ENCODE assay signal across 38 cellular contexts in the genomic region with DNA sequence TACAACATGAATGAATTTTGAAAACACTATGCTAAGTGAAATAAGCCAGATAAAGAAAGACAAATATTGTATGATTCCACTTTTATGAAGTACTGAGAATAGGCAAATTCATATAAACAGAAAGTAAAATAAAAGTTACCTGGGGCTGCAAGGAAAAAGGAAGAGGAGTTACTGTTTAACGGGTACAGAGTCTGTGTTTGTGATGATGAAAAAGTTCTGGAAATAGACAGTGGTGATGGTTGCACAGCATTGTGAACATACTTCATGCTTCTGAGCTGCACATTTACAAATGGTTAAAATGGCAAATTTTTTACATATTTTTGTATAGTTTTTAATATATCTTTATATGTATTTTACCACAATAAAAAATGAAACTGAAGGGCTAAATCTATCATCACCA.
"Had no signal": no experiment of that assay in that cellular context is flagged by ENCODE, and none has a peak within 500 bp of the region (broad histone marks: within the 10 kb centered on the region; RNA-seq: fewer than 3 reads in every experiment).

No MANE protein-coding gene starts in this region.

- H3K27me3 Mint-ChIP-seq: activated CD4-positive, alpha-beta memory T cell treated with anti-CD3 and anti-CD28 coated beads, Interleukin-2, amount 10 ng/mL, durations not matched to agents 7 days and 5 days; activated CD4-positive, alpha-beta T cell treated with anti-CD3 and anti-CD28 coated beads for 36 hours; activated CD4-positive, alpha-beta T cell treated with anti-CD3 and anti-CD28 coated beads, Interleukin-2, amount 10 ng/mL, durations not matched to agents 7 days and 5 days; activated naive CD4-positive, alpha-beta T cell treated with anti-CD3 and anti-CD28 coated beads, Interleukin-2, amount 50 U/mL, for 24 hours; activated naive CD8-positive, alpha-beta T cell treated with anti-CD3 and anti-CD28 coated beads for 36 hours; activated naive CD8-positive, alpha-beta T cell treated with anti-CD3 and anti-CD28 coated beads, Interleukin-2, amount 50 U/mL, for 24 hours; brain; central memory CD8-positive, alpha-beta T cell had no signal

- H3K36me3 Mint-ChIP-seq: activated naive CD4-positive, alpha-beta T cell treated with anti-CD3 and anti-CD28 coated beads, Interleukin-2, amount 50 U/mL, for 24 hours; brain; T-cell had no signal

- H3K9me3 ChIP-seq: adrenal gland, breast epithelium, esophagus squamous epithelium, gastroesophageal sphincter, heart right ventricle had no signal

- ATAC-seq: activated CD4-positive, alpha-beta T cell treated with anti-CD3 and anti-CD28 coated beads for 36 hours; activated naive CD8-positive, alpha-beta T cell treated with anti-CD3 and anti-CD28 coated beads, Interleukin-2, amount 50 U/mL, for 24 hours; activated T-cell treated with anti-CD3 and anti-CD28 coated beads, Interleukin-2, amount 50 U/mL, for 4 hours; effector memory CD8-positive, alpha-beta T cell; gastroesophageal sphincter; heart right ventricle; T-cell had no signal

- H3K9me3 Mint-ChIP-seq: activated CD4-positive, alpha-beta memory T cell treated with anti-CD3 and anti-CD28 coated beads, Interleukin-2, amount 10 ng/mL, durations not matched to agents 7 days and 5 days; activated CD4-positive, alpha-beta T cell treated with anti-CD3 and anti-CD28 coated beads, Interleukin-2, amount 10 ng/mL, durations not matched to agents 7 days and 5 days; activated naive CD4-positive, alpha-beta T cell treated with anti-CD3 and anti-CD28 coated beads for 36 hours; activated naive CD4-positive, alpha-beta T cell treated with anti-CD3 and anti-CD28 coated beads, Interleukin-2, amount 50 U/mL, for 24 hours; activated naive CD8-positive, alpha-beta T cell treated with anti-CD3 and anti-CD28 coated beads for 36 hours; activated naive CD8-positive, alpha-beta T cell treated with anti-CD3 and anti-CD28 coated beads, Interleukin-2, amount 50 U/mL, for 24 hours; activated T-cell treated with anti-CD3 and anti-CD28 coated beads, Interleukin-2, amount 50 U/mL, for 4 hours; activated T-helper 1 cell treated with anti-CD3 and anti-CD28 coated beads, Interleukin-12 subunit alpha, Interleukin-12 subunit beta, Interleukin-2, Interleukin-4 antibody, amounts not matched to agents 30 ng/mL and 10 ng/mL and 1 ng/mL, durations not matched to agents 14 hours and 24 hours and 36 hours; activated T-helper 2 cell treated with anti-CD3 and anti-CD28 coated beads, Interferon-gamma antibody, Interleukin-2, Interleukin-4, amounts not matched to agents 10 μg/mL and 5 μg/mL and 100 μg/mL, durations not matched to agents 14 hours and 24 hours and 36 hours; brain; central memory CD8-positive, alpha-beta T cell; effector memory CD8-positive, alpha-beta T cell; T-cell; T-helper 1 cell treated with Interleukin-12 subunit alpha and Interleukin-12 subunit beta and Interleukin-4 antibody, amounts not matched to agents 30 μg/mL and 1 μg/mL, for 36 hours; T-helper 2 cell treated with Interferon-gamma antibody and Interleukin-4, amounts not matched to agents 5 μg/mL and 100 μg/mL, for 36 hours had no signal

- H3K27ac Mint-ChIP-seq: activated CD4-positive, alpha-beta memory T cell treated with anti-CD3 and anti-CD28 coated beads, Interleukin-2, amount 10 ng/mL, durations not matched to agents 7 days and 5 days; activated CD4-positive, alpha-beta T cell treated with anti-CD3 and anti-CD28 coated beads for 36 hours; activated CD4-positive, alpha-beta T cell treated with anti-CD3 and anti-CD28 coated beads, Interleukin-2, amount 10 ng/mL, durations not matched to agents 7 days and 5 days; activated naive CD4-positive, alpha-beta T cell treated with anti-CD3 and anti-CD28 coated beads for 36 hours; activated naive CD4-positive, alpha-beta T cell treated with anti-CD3 and anti-CD28 coated beads, Interleukin-2, amount 50 U/mL, for 24 hours; activated naive CD8-positive, alpha-beta T cell treated with anti-CD3 and anti-CD28 coated beads for 36 hours; activated naive CD8-positive, alpha-beta T cell treated with anti-CD3 and anti-CD28 coated beads, Interleukin-2, amount 50 U/mL, for 24 hours; activated T-helper 1 cell treated with anti-CD3 and anti-CD28 coated beads, Interleukin-12 subunit alpha, Interleukin-12 subunit beta, Interleukin-2, Interleukin-4 antibody, amounts not matched to agents 30 ng/mL and 10 ng/mL and 1 ng/mL, durations not matched to agents 14 hours and 24 hours and 36 hours; activated T-helper 2 cell treated with anti-CD3 and anti-CD28 coated beads, Interferon-gamma antibody, Interleukin-2, Interleukin-4, amounts not matched to agents 10 μg/mL and 5 μg/mL and 100 μg/mL, durations not matched to agents 14 hours and 24 hours and 36 hours; brain; effector memory CD8-positive, alpha-beta T cell; T-cell; T-helper 1 cell treated with Interleukin-12 subunit alpha and Interleukin-12 subunit beta and Interleukin-4 antibody, amounts not matched to agents 30 μg/mL and 1 μg/mL, for 36 hours; T-helper 2 cell treated with Interferon-gamma antibody and Interleukin-4, amounts not matched to agents 5 μg/mL and 100 μg/mL, for 36 hours had no signal

- H3K4me3 Mint-ChIP-seq: activated CD4-positive, alpha-beta memory T cell treated with anti-CD3 and anti-CD28 coated beads, Interleukin-2, amount 10 ng/mL, durations not matched to agents 7 days and 5 days; activated CD4-positive, alpha-beta T cell treated with anti-CD3 and anti-CD28 coated beads for 36 hours; activated CD4-positive, alpha-beta T cell treated with anti-CD3 and anti-CD28 coated beads, Interleukin-2, amount 10 ng/mL, durations not matched to agents 7 days and 5 days; activated naive CD4-positive, alpha-beta T cell treated with anti-CD3 and anti-CD28 coated beads for 36 hours; activated naive CD4-positive, alpha-beta T cell treated with anti-CD3 and anti-CD28 coated beads, Interleukin-2, amount 50 U/mL, for 24 hours; activated naive CD8-positive, alpha-beta T cell treated with anti-CD3 and anti-CD28 coated beads for 36 hours; activated naive CD8-positive, alpha-beta T cell treated with anti-CD3 and anti-CD28 coated beads, Interleukin-2, amount 50 U/mL, for 24 hours; activated T-cell treated with anti-CD3 and anti-CD28 coated beads, Interleukin-2, amount 50 U/mL, for 4 hours; activated T-helper 1 cell treated with anti-CD3 and anti-CD28 coated beads, Interleukin-12 subunit alpha, Interleukin-12 subunit beta, Interleukin-2, Interleukin-4 antibody, amounts not matched to agents 30 ng/mL and 10 ng/mL and 1 ng/mL, durations not matched to agents 14 hours and 24 hours and 36 hours; brain; central memory CD8-positive, alpha-beta T cell; effector memory CD8-positive, alpha-beta T cell; T-cell; T-helper 1 cell treated with Interleukin-12 subunit alpha and Interleukin-12 subunit beta and Interleukin-4 antibody, amounts not matched to agents 30 μg/mL and 1 μg/mL, for 36 hours; T-helper 2 cell treated with Interferon-gamma antibody and Interleukin-4, amounts not matched to agents 5 μg/mL and 100 μg/mL, for 36 hours had no signal

- FAIRE-seq: colon, endothelial cell of umbilical vein had no signal

- DNase-seq: activated CD4-positive, alpha-beta memory T cell treated with anti-CD3 and anti-CD28 coated beads, Interleukin-2, amount 10 ng/mL, durations not matched to agents 7 days and 5 days; activated CD4-positive, alpha-beta T cell treated with anti-CD3 and anti-CD28 coated beads for 36 hours; activated CD4-positive, alpha-beta T cell treated with anti-CD3 and anti-CD28 coated beads, Interleukin-2, amount 10 ng/mL, durations not matched to agents 7 days and 5 days; activated CD4-positive, alpha-beta T cell treated with anti-CD3 and anti-CD28 coated beads, Interleukin-2, amount 50 U/mL, for 4 hours; activated CD4-positive, CD25-positive, alpha-beta regulatory T cell; activated CD4-positive, CD25-positive, alpha-beta regulatory T cell treated with anti-CD3 and anti-CD28 coated beads, Interleukin-2, amount 50 U/mL, for 72 hours; activated CD8-positive, alpha-beta memory T cell treated with anti-CD3 and anti-CD28 coated beads, Interleukin-2, amount 50 U/mL, for 48 hours; activated effector memory CD4-positive, alpha-beta T cell treated with anti-CD3 and anti-CD28 coated beads, Interleukin-2, amount 50 U/mL, for 16 hours; activated naive CD4-positive, alpha-beta T cell treated with anti-CD3 and anti-CD28 coated beads for 36 hours; activated naive CD8-positive, alpha-beta T cell treated with anti-CD3 and anti-CD28 coated beads for 36 hours; activated naive CD8-positive, alpha-beta T cell treated with anti-CD3 and anti-CD28 coated beads, Interleukin-2, amount 50 U/mL, for 24 hours; activated T-cell treated with anti-CD3 and anti-CD28 coated beads for 4 hours; activated T-cell treated with anti-CD3 and anti-CD28 coated beads, Interleukin-2, amount 50 U/mL, for 4 hours; adrenal gland; amygdala; aorta; cortex of kidney; dermis blood vessel endothelial cell; effector CD4-positive, alpha-beta T cell; effector memory CD8-positive, alpha-beta T cell; esophagus squamous epithelium; foreskin melanocyte; heart right ventricle; SW 1271; T-cell had no signal

- H3K4me1 ChIP-seq: breast epithelium, esophagus squamous epithelium had no signal

- H3K27ac ChIP-seq: adrenal gland, breast epithelium, cardiac muscle cell, epithelial cell of prostate, esophagus squamous epithelium, gastroesophageal sphincter, heart right ventricle had no signal

- H3K4me3 ChIP-seq: adrenal gland, breast epithelium, cardiac muscle cell, esophagus squamous epithelium, gastroesophageal sphincter, heart right ventricle had no signal

- H3K4me1 Mint-ChIP-seq: activated CD4-positive, alpha-beta memory T cell treated with anti-CD3 and anti-CD28 coated beads, Interleukin-2, amount 10 ng/mL, durations not matched to agents 7 days and 5 days; activated CD4-positive, alpha-beta T cell treated with anti-CD3 and anti-CD28 coated beads, Interleukin-2, amount 10 ng/mL, durations not matched to agents 7 days and 5 days; activated naive CD8-positive, alpha-beta T cell treated with anti-CD3 and anti-CD28 coated beads for 36 hours had no signal

- H3K27me3 ChIP-seq: adrenal gland, breast epithelium, cardiac muscle cell, esophagus squamous epithelium, gastroesophageal sphincter, heart right ventricle had no signal

- H3K36me3 ChIP-seq: adrenal gland, breast epithelium, cardiac muscle cell, esophagus squamous epithelium, gastroesophageal sphincter, heart right ventricle had no signal
